ENCODE assay signal across 19 cellular contexts in genomic region chr1:205072286-205072685, GRCh38. TPM values are rescaled to one million over a fixed set of nuclear protein-coding genes. Genes with fewer than 3 reads are reported as not detected.
DNase-seq lines count a peak whose midpoint lies in the region; ATAC-seq and TF ChIP-seq lines count a peak whose summit lies in the region.
"Had no signal": no experiment of that assay in that cellular context is flagged by ENCODE, and none has a peak within 500 bp of the region (broad histone marks: within the 10 kb centered on the region; RNA-seq: fewer than 3 reads in every experiment).

No MANE protein-coding gene starts in this region.

- H3K27me3 Mint-ChIP-seq in immature natural killer cell (ENCODE audit: low read depth in 3 of 3) (no peaks in the 10 kb centered on the region), progenitor cell of endocrine pancreas (no peaks in the 10 kb centered on the region)
- H3K27me3 Mint-ChIP-seq: CD4-positive, alpha-beta T cell had no signal

- ATAC-seq in GM18505 (IDR thresholded peaks at IDR 0.05; ENCODE audit: unreplicated experiment), result no peak

- no peak for TF ChIP-seq CTCF in progenitor cell of endocrine pancreas (IDR thresholded peaks at IDR 0.05; ENCODE audit: unreplicated experiment)

- H3K27ac ChIP-seq in angular gyrus (ENCODE audit: low read depth, low read length), result peak overlapping the region; percentile 14
- peak overlapping the region; percentile 42 for H3K27ac ChIP-seq in temporal lobe (ENCODE audit: low read depth, low read length)
- H3K27ac ChIP-seq: C4-2B had no signal

- no peak overlapping the region for H3K27ac Mint-ChIP-seq in immature natural killer cell
- no peak overlapping the region for H3K27ac Mint-ChIP-seq in progenitor cell of endocrine pancreas
- H3K27ac Mint-ChIP-seq: CD4-positive, alpha-beta T cell had no signal

- DNase-seq in D341Med (ENCODE audit: low spot score), result peak; percentile 16
- DNase-seq in islet precursor cell, result peak; percentile 32
- DNase-seq in immature natural killer cell, result no peak
- no peak for DNase-seq in progenitor cell of endocrine pancreas (ENCODE audit: low spot score, unreplicated experiment)
- DNase-seq: ACHN; AML-193; Caco-2; CD4-positive, alpha-beta T cell; DMS153; DMS79; GDM1; H9; IMR-90 had no signal

- H3K36me3 Mint-ChIP-seq in immature natural killer cell (no peaks in the 10 kb centered on the region), progenitor cell of endocrine pancreas (ENCODE audit: insufficient read depth) (no peaks in the 10 kb centered on the region)

- TF ChIP-seq POLR2A in GM18505 (IDR thresholded peaks at IDR 0.05; ENCODE audit: borderline replicate concordance, extremely low read depth, insufficient read depth, insufficient read length), result no peak

- H3K9me3 Mint-ChIP-seq in immature natural killer cell (no peaks in the 10 kb centered on the region), progenitor cell of endocrine pancreas (ENCODE audit: low read depth) (no peaks in the 10 kb centered on the region)
- H3K9me3 Mint-ChIP-seq: CD4-positive, alpha-beta T cell; H9 had no signal

- H3K4me1 Mint-ChIP-seq in immature natural killer cell, result no peaks in the 10 kb centered on the region
- no peaks in the 10 kb centered on the region for H3K4me1 Mint-ChIP-seq in progenitor cell of endocrine pancreas (ENCODE audit: low read depth)
- H3K4me1 Mint-ChIP-seq: H9 had no signal

- H3K4me3 Mint-ChIP-seq in immature natural killer cell (no peak overlapping the region), progenitor cell of endocrine pancreas (ENCODE audit: low read depth) (no peak overlapping the region)
- H3K4me3 Mint-ChIP-seq: CD4-positive, alpha-beta T cell; H9 had no signal

RNA-seq across cellular contexts. Expression of gene TMEM81, which starts 12.0 kb away (rescaled TPM):
- 2.0 TPM for total RNA-seq in temporal lobe
- polyA plus RNA-seq in immature natural killer cell, result under 1 TPM; 0.24 to 0.79 (median 0.40) TPM
- 4.8 and 5.1 TPM in 2 replicates for total RNA-seq in progenitor cell of endocrine pancreas

RNA-seq across cellular contexts. Expression of gene CNTN2, which starts 29.3 kb away (rescaled TPM):
- total RNA-seq in temporal lobe, result 23.4 TPM
- polyA plus RNA-seq in immature natural killer cell, result not detected
- total RNA-seq in progenitor cell of endocrine pancreas, result not detected in 2 replicates
- total RNA-seq: Caco-2; CD4-positive, alpha-beta T cell; Daoy; IMR-90 had no signal
- polyA plus RNA-seq: BJ, IMR-90 had no signal

RNA-seq across cellular contexts. Expression of gene RBBP5, which starts 49.5 kb away (rescaled TPM):
- 19.7 TPM for total RNA-seq in temporal lobe
- 10 to 100 TPM; 11.2 to 20.1 (median 15.5) TPM for polyA plus RNA-seq in immature natural killer cell
- total RNA-seq in progenitor cell of endocrine pancreas, result 19.6 and 20.9 TPM in 2 replicates

Comparison
In these comparisons a context has a peak if more than half of its experiments do, and no peak if none do; other contexts are left out.
1. DNase-seq: peak in D341Med (single experiment) and islet precursor cell (single experiment); none in immature natural killer cell (0 of 3) and progenitor cell of endocrine pancreas (single experiment).
2. RNA of gene CNTN2, which starts 29.3 kb away (total RNA-seq): 23.4 TPM in temporal lobe (single experiment); not detected in progenitor cell of endocrine pancreas; every median in the first group is over 10 times any median in the second.